17 cellular contexts compared by ENCODE assay signal in genomic region chr9:93431498-93432105, GRCh38. TPM values are rescaled to one million over a fixed set of nuclear protein-coding genes. Genes with fewer than 3 reads are reported as not detected.
A peak's percentile ranks its signal among the peaks of the same experiment; 100 is the strongest.
DNase-seq lines count a peak whose midpoint lies in the region; TF ChIP-seq lines count a peak whose summit lies in the region.
"Had no signal": no experiment of that assay in that cellular context is flagged by ENCODE, and none has a peak within 500 bp of the region (broad histone marks: within the 10 kb centered on the region; RNA-seq: fewer than 3 reads in every experiment).

No MANE protein-coding gene starts in this region.

- H3K9me3 ChIP-seq in hepatocyte (ENCODE audit: low read depth) (no peaks in the 10 kb centered on the region), neuron (ENCODE audit: low read length) (no peaks in the 10 kb centered on the region)
- H3K9me3 ChIP-seq: MG63, SJSA1 had no signal

- no peaks in the 10 kb centered on the region for H3K79me2 ChIP-seq in hepatocyte

- H2AFZ ChIP-seq in hepatocyte (peak overlapping the region; percentile 28), neuron (ENCODE audit: low read depth, low read length) (peak overlapping the region; percentile 45)

- WGBS in hepatocyte (ENCODE audit: low lambda C conversion rate, missing lambda C conversion rate) = 40% methylated on average over 5 of the region's 5 CpGs

- H3K4me1 ChIP-seq in hepatocyte (ENCODE audit: insufficient read depth) (no peaks in the 10 kb centered on the region), neuron (ENCODE audit: insufficient read depth, low read length) (no peaks in the 10 kb centered on the region)
- H3K4me1 ChIP-seq: A549, SJSA1 had no signal

- H3K4me3 ChIP-seq in hepatocyte (no peak overlapping the region), neuron (ENCODE audit: low read length) (no peak overlapping the region)
- H3K4me3 ChIP-seq: A549, MG63, SJSA1 had no signal

- H3K36me3 ChIP-seq in hepatocyte (replicated peaks; ENCODE audit: insufficient read depth, low read depth) = no peaks in the 10 kb centered on the region
- H3K36me3 ChIP-seq in neuron (ENCODE audit: insufficient read depth, low read length) = no peaks in the 10 kb centered on the region
- H3K36me3 ChIP-seq: MG63, SJSA1 had no signal

- TF ChIP-seq CTCF in 22Rv1 (IDR thresholded peaks at IDR 0.05) (no peak), hepatocyte (IDR thresholded peaks at IDR 0.05; ENCODE audit: poor library complexity) (no peak)

- DNase-seq in NCI-H524 (lab: John Stamatoyannopoulos, UW) = peak; percentile 16 to 66
- peak; percentile 25 for DNase-seq in hepatocyte (ENCODE audit: low spot score)
- no peak for DNase-seq in HuH-7.5 (ENCODE audit: low spot score)
- no peak for DNase-seq in stimulated activated CD4-positive, alpha-beta T cell treated with anti-CD3 and anti-CD28 coated beads, Interleukin-1b, Interleukin-23, amount 100 ng/mL, for 48 hours
- DNase-seq in HK-2 (ENCODE audit: unreplicated experiment) = no peak
- DNase-seq: Karpas-422, MG63, NCI-H1105, NCI-H1694 treated with DMSO at 0.1 percent for 48 hours, NCI-H2107, NCI-H748 treated with DMSO at 0.1 percent for 48 hours, PC-3 had no signal

- peak overlapping the region; percentile 29 for H3K27ac ChIP-seq in 22Rv1
- H3K27ac ChIP-seq in hepatocyte = peak overlapping the region; percentile 51
- H3K27ac ChIP-seq: A549, C4-2B, SJSA1 had no signal

- H3K27me3 ChIP-seq in hepatocyte (no peaks in the 10 kb centered on the region), neuron (ENCODE audit: insufficient read depth, low read length) (no peaks in the 10 kb centered on the region)
- H3K27me3 ChIP-seq: MG63, SJSA1 had no signal

- peak overlapping the region; percentile 51 for H3K4me2 ChIP-seq in hepatocyte
- H3K4me2 ChIP-seq: A549 had no signal

- H3K9me2 ChIP-seq in hepatocyte (replicated peaks; ENCODE audit: insufficient read depth) = no peaks in the 10 kb centered on the region

- no peaks in the 10 kb centered on the region for H4K20me1 ChIP-seq in hepatocyte (ENCODE audit: insufficient read depth, poor library complexity, severe bottlenecking)

RNA-seq across cellular contexts. Expression of gene FAM120A, which starts 19.9 kb away (rescaled TPM):
- 42.5 and 49.3 TPM in 2 replicates for total RNA-seq in hepatocyte
- 13.7 and 16.0 TPM in 2 replicates for polyA plus RNA-seq in hepatocyte

RNA-seq across cellular contexts. Expression of gene FAM120AOS, which starts 21.8 kb away (rescaled TPM):
- total RNA-seq in hepatocyte = 48.1 and 56.0 TPM in 2 replicates
- polyA plus RNA-seq in hepatocyte = 62.4 and 62.8 TPM in 2 replicates

Comparison
In these comparisons a context has a peak if more than half of its experiments do, and no peak if none do; other contexts are left out.
1. DNase-seq: peak in NCI-H524 (2 of 2) and hepatocyte (single experiment); none in HuH-7.5 (single experiment), stimulated activated CD4-positive, alpha-beta T cell treated with anti-CD3 and anti-CD28 coated beads, Interleukin-1b, Interleukin-23, amount 100 ng/mL, for 48 hours (single experiment) and HK-2 (single experiment).